In the genomic region with DNA sequence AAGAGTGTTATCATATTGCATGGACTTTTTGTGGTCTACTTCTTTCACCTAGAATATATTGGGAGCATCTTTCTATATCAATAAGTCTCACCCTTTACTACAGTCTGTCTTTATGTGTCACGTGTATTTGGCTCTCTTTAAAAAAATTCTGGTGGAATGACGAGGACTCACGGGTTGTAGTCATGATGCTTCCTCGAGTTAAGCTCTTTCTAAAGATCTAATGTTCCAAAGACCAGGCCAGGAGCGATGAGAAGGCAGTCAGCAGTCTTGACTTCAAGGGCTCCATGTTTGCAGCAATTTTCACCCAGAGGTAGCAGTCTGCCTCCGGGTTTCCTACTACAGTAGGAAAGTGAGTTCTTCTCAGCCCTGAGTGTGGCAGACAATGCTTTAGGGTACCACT, we compare ENCODE assay signal across 22 cellular contexts.
"Had no signal": no experiment of that assay in that cellular context is flagged by ENCODE, and none has a peak within 500 bp of the region (broad histone marks: within the 10 kb centered on the region; RNA-seq: fewer than 3 reads in every experiment).

No MANE protein-coding gene starts in this region.

- H3K36me3 Mint-ChIP-seq: activated naive CD4-positive, alpha-beta T cell treated with anti-CD3 and anti-CD28 coated beads, Interleukin-2, amount 50 U/mL, for 24 hours had no signal

- H3K27me3 ChIP-seq: breast epithelium had no signal

- H3K4me3 Mint-ChIP-seq: activated CD4-positive, alpha-beta memory T cell treated with anti-CD3 and anti-CD28 coated beads, Interleukin-2, amount 10 ng/mL, durations not matched to agents 7 days and 5 days; activated CD4-positive, alpha-beta T cell treated with anti-CD3 and anti-CD28 coated beads for 36 hours; activated naive CD4-positive, alpha-beta T cell treated with anti-CD3 and anti-CD28 coated beads, Interleukin-2, amount 50 U/mL, for 24 hours had no signal

- H3K4me1 Mint-ChIP-seq: activated naive CD4-positive, alpha-beta T cell treated with anti-CD3 and anti-CD28 coated beads, Interleukin-2, amount 50 U/mL, for 24 hours had no signal

- H3K27ac Mint-ChIP-seq: activated CD4-positive, alpha-beta memory T cell treated with anti-CD3 and anti-CD28 coated beads, Interleukin-2, amount 10 ng/mL, durations not matched to agents 7 days and 5 days; activated CD4-positive, alpha-beta T cell treated with anti-CD3 and anti-CD28 coated beads for 36 hours; activated naive CD4-positive, alpha-beta T cell treated with anti-CD3 and anti-CD28 coated beads, Interleukin-2, amount 50 U/mL, for 24 hours had no signal

- H3K9me3 Mint-ChIP-seq: activated CD4-positive, alpha-beta memory T cell treated with anti-CD3 and anti-CD28 coated beads, Interleukin-2, amount 10 ng/mL, durations not matched to agents 7 days and 5 days; activated naive CD4-positive, alpha-beta T cell treated with anti-CD3 and anti-CD28 coated beads, Interleukin-2, amount 50 U/mL, for 24 hours had no signal

- DNase-seq: activated CD4-positive, alpha-beta memory T cell treated with anti-CD3 and anti-CD28 coated beads, Interleukin-2, amount 10 ng/mL, durations not matched to agents 7 days and 5 days; activated CD4-positive, alpha-beta T cell treated with anti-CD3 and anti-CD28 coated beads for 36 hours; activated CD4-positive, alpha-beta T cell treated with anti-CD3 and anti-CD28 coated beads, Interleukin-2, amount 50 U/mL, for 1 hour; activated effector memory CD4-positive, alpha-beta T cell treated with Interleukin-2 at 50 U/mL for 16 hours; activated naive CD4-positive, alpha-beta T cell; aorta; Karpas-422; NCI-H1105 treated with DMSO at 0.1 percent for 48 hours; NCI-H1436 treated with DMSO at 0.1 percent for 48 hours; NCI-H187; NCI-H2081; NCI-H2227 treated with DMSO at 0.1 percent for 48 hours; NCI-H446 treated with DMSO at 0.1 percent for 48 hours; NCI-H526; NCI-H82; SIG-M5; T-helper 1 cell had no signal

- H3K4me1 ChIP-seq: breast epithelium had no signal

- H3K36me3 ChIP-seq: breast epithelium had no signal

- H3K4me2 ChIP-seq: SK-N-SH had no signal

- H3K9me3 ChIP-seq: breast epithelium, SK-N-SH had no signal

- H3K27ac ChIP-seq: breast epithelium, VCaP had no signal

- H3K9ac ChIP-seq: SK-N-SH had no signal

- H3K27me3 Mint-ChIP-seq: activated CD4-positive, alpha-beta T cell treated with anti-CD3 and anti-CD28 coated beads for 36 hours; activated naive CD4-positive, alpha-beta T cell treated with anti-CD3 and anti-CD28 coated beads, Interleukin-2, amount 50 U/mL, for 24 hours had no signal

- H3K4me3 ChIP-seq: breast epithelium, K562 had no signal

- ATAC-seq: activated CD4-positive, alpha-beta T cell treated with anti-CD3 and anti-CD28 coated beads for 36 hours; K562 had no signal
